8 cellular contexts compared by ENCODE assay signal in the genomic region with DNA sequence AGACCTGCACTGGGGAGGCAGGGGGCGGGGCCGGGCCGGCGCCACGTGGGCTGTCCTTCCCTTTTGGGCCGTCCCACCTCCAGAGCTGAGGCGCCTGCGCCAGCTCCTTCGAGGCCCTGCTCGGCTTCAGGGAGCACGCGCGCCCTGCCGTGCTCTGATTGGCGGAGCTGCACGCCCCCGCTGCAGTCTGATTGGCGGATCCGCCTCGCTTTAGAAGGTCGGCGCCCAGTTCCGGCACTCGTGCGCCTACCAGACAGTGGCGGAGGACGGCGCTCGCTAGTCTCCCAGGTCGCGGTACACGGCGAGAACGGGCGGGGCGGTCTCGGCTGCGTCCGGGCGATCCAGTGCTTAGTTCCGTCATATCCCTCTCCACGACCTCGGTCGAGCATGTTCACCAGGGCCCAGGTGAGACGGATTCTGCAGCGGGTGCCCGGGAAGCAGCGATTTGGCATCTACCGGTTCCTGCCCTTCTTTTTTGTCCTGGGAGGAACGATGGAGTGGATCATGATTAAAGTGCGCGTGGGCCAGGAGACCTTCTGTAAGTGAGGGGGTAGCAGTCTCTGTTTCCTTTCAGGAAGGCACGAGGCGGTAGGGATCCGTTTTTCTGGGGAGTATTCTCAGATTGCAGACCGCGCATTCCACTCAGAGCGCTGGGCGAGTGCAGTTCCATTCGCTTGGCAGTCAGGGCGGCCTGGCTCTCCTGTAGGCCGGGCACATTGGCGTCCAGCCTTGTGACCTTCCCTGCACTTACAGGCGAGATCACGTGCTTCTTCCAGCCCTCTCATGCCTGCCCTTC. TPM values are rescaled to one million over a fixed set of nuclear protein-coding genes. Genes with fewer than 3 reads are reported as not detected.
A peak's percentile ranks its signal among the peaks of the same experiment; 100 is the strongest.
DNase-seq lines count a peak whose midpoint lies in the region; ATAC-seq, FAIRE-seq and TF ChIP-seq lines count a peak whose summit lies in the region.

A gene with protein sequence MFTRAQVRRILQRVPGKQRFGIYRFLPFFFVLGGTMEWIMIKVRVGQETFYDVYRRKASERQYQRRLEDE (plus strand): TSS at position 237 of the 796 bp plus-strand sequence. CDS start 151 bp downstream, at position 388.

- DNase-seq in ELR (ENCODE audit: low read depth) (peak; percentile 98), H54 (ENCODE audit: insufficient read length, low spot score) (peak; percentile 100), LoVo (ENCODE audit: low spot score) (peak; percentile 98), RWPE1 (ENCODE audit: low spot score) (peak; percentile 94), fibroblast of mammary gland (ENCODE audit: low read depth) (peak; percentile 97)
- DNase-seq in activated T-helper 2 cell treated with anti-CD3 and anti-CD28 coated beads, Interferon-gamma antibody, Interleukin-2, Interleukin-4, amounts not matched to agents 10 μg/mL and 5 μg/mL and 100 μg/mL, durations not matched to agents 14 hours and 24 hours and 36 hours (ENCODE audit: low spot score) = peak; percentile 98
- DNase-seq in naive thymus-derived CD8-positive, alpha-beta T cell = peak; percentile 88 to 98 (median 97)
- peak; percentile 99 for DNase-seq in stimulated activated naive B cell treated with anti-CD40 and anti-IgM and Interleukin-4, amounts not matched to agents 10 μg/mL and 1 μg/mL and 100 μg/mL, for 72 hours

- H3K4me3 ChIP-seq in fibroblast of mammary gland (ENCODE audit: control insufficient read depth, low read depth, low read length) = peak within 1 kb of the TSS; percentile 97

- H3K27me3 Mint-ChIP-seq in activated T-helper 2 cell treated with anti-CD3 and anti-CD28 coated beads, Interferon-gamma antibody, Interleukin-2, Interleukin-4, amounts not matched to agents 10 μg/mL and 5 μg/mL and 100 μg/mL, durations not matched to agents 14 hours and 24 hours and 36 hours (ENCODE audit: low read depth) = no peaks in the 10 kb centered on the region
- H3K27me3 Mint-ChIP-seq in naive thymus-derived CD8-positive, alpha-beta T cell = no peaks in the 10 kb centered on the region
- no peaks in the 10 kb centered on the region for H3K27me3 Mint-ChIP-seq in stimulated activated naive B cell treated with anti-CD40 and anti-IgM and Interleukin-4, amounts not matched to agents 10 μg/mL and 1 μg/mL and 100 μg/mL, for 72 hours

- FAIRE-seq in H54 (lab: Jason Lieb, UNC) = peak; percentile 43

- POLR2A ChIA-PET in RWPE1 (lab: Yijun Ruan, JAX; ENCODE audit: low non-redundant PET) = no interaction called here
- POLR2A ChIA-PET in naive thymus-derived CD8-positive, alpha-beta T cell (lab: Charles Lee) = interaction anchor here (0.8 to 1.9 kb wide), 7 partner anchors 34 to 509 kb away, joined by 3 to 9 read pairs (median 4); a partner anchor contains a TSS

- peak within 1 kb of the TSS; percentile 90 for H3K27ac ChIP-seq in RWPE1

- peak within 1 kb of the TSS; percentile 99 for H3K27ac Mint-ChIP-seq in activated T-helper 2 cell treated with anti-CD3 and anti-CD28 coated beads, Interferon-gamma antibody, Interleukin-2, Interleukin-4, amounts not matched to agents 10 μg/mL and 5 μg/mL and 100 μg/mL, durations not matched to agents 14 hours and 24 hours and 36 hours
- peak within 1 kb of the TSS; percentile 96 to 100 (median 98) for H3K27ac Mint-ChIP-seq in naive thymus-derived CD8-positive, alpha-beta T cell
- H3K27ac Mint-ChIP-seq in stimulated activated naive B cell treated with anti-CD40 and anti-IgM and Interleukin-4, amounts not matched to agents 10 μg/mL and 1 μg/mL and 100 μg/mL, for 72 hours = peak within 1 kb of the TSS; percentile 98

- peak; percentile 99 for TF ChIP-seq POLR2A in H54 (IDR thresholded peaks at IDR 0.05; ENCODE audit: low read depth, low read length)

- peak; percentile 89 to 93 for ATAC-seq in naive thymus-derived CD8-positive, alpha-beta T cell
- peak; percentile 89 to 93 for ATAC-seq in stimulated activated naive B cell treated with anti-CD40 and anti-IgM and Interleukin-4, amounts not matched to agents 10 μg/mL and 1 μg/mL and 100 μg/mL, for 72 hours (replicated peaks)

- H3K36me3 Mint-ChIP-seq in activated T-helper 2 cell treated with anti-CD3 and anti-CD28 coated beads, Interferon-gamma antibody, Interleukin-2, Interleukin-4, amounts not matched to agents 10 μg/mL and 5 μg/mL and 100 μg/mL, durations not matched to agents 14 hours and 24 hours and 36 hours (ENCODE audit: low read depth) = peaks cover 39% of the 10 kb centered on the region
- H3K36me3 Mint-ChIP-seq in naive thymus-derived CD8-positive, alpha-beta T cell = peaks cover 0 to 16% (median 3%) of the 10 kb centered on the region in 3 donors
- H3K36me3 Mint-ChIP-seq in stimulated activated naive B cell treated with anti-CD40 and anti-IgM and Interleukin-4, amounts not matched to agents 10 μg/mL and 1 μg/mL and 100 μg/mL, for 72 hours = peaks cover 17 to 25% of the 10 kb centered on the region in 2 donors

- TF ChIP-seq CTCF in RWPE1 (conservative IDR thresholded peaks at IDR 0.05; ENCODE audit: low read depth) (no peak), fibroblast of mammary gland (conservative IDR thresholded peaks at IDR 0.05; ENCODE audit: control insufficient read depth, insufficient read depth, low read depth, low read length) (no peak)

- no peaks in the 10 kb centered on the region for H3K9me3 Mint-ChIP-seq in activated T-helper 2 cell treated with anti-CD3 and anti-CD28 coated beads, Interferon-gamma antibody, Interleukin-2, Interleukin-4, amounts not matched to agents 10 μg/mL and 5 μg/mL and 100 μg/mL, durations not matched to agents 14 hours and 24 hours and 36 hours
- H3K9me3 Mint-ChIP-seq in naive thymus-derived CD8-positive, alpha-beta T cell = no peaks in the 10 kb centered on the region
- H3K9me3 Mint-ChIP-seq in stimulated activated naive B cell treated with anti-CD40 and anti-IgM and Interleukin-4, amounts not matched to agents 10 μg/mL and 1 μg/mL and 100 μg/mL, for 72 hours = peaks cover 0 to 3% of the 10 kb centered on the region in 2 donors

- peaks cover 46% of the 10 kb centered on the region for H3K4me1 Mint-ChIP-seq in activated T-helper 2 cell treated with anti-CD3 and anti-CD28 coated beads, Interferon-gamma antibody, Interleukin-2, Interleukin-4, amounts not matched to agents 10 μg/mL and 5 μg/mL and 100 μg/mL, durations not matched to agents 14 hours and 24 hours and 36 hours (ENCODE audit: low read depth)
- H3K4me1 Mint-ChIP-seq in naive thymus-derived CD8-positive, alpha-beta T cell = peaks cover 30 to 61% (median 54%) of the 10 kb centered on the region in 4 donors
- H3K4me1 Mint-ChIP-seq in stimulated activated naive B cell treated with anti-CD40 and anti-IgM and Interleukin-4, amounts not matched to agents 10 μg/mL and 1 μg/mL and 100 μg/mL, for 72 hours = peaks cover 30 to 50% of the 10 kb centered on the region in 2 donors

- intact Hi-C loops in activated T-helper 2 cell treated with anti-CD3 and anti-CD28 coated beads, Interferon-gamma antibody, Interleukin-2, Interleukin-4, amounts not matched to agents 10 μg/mL and 5 μg/mL and 100 μg/mL, durations not matched to agents 14 hours and 24 hours and 36 hours (cut with micrococcal nuclease) = loop anchor here (1.0 to 10.0 kb wide), 5 partner anchors 81 to 482 kb away; a partner anchor contains a TSS

- H3K4me3 Mint-ChIP-seq in activated T-helper 2 cell treated with anti-CD3 and anti-CD28 coated beads, Interferon-gamma antibody, Interleukin-2, Interleukin-4, amounts not matched to agents 10 μg/mL and 5 μg/mL and 100 μg/mL, durations not matched to agents 14 hours and 24 hours and 36 hours (ENCODE audit: low read depth) = peak within 1 kb of the TSS; percentile 100
- H3K4me3 Mint-ChIP-seq in naive thymus-derived CD8-positive, alpha-beta T cell = peak within 1 kb of the TSS; percentile 86 to 100 (median 99)
- H3K4me3 Mint-ChIP-seq in stimulated activated naive B cell treated with anti-CD40 and anti-IgM and Interleukin-4, amounts not matched to agents 10 μg/mL and 1 μg/mL and 100 μg/mL, for 72 hours = peak within 1 kb of the TSS; percentile 97 to 99

- CTCF ChIA-PET in RWPE1 (lab: Yijun Ruan, JAX) = no interaction called here

RNA-seq across cellular contexts. Expression of the gene that starts here (rescaled TPM):
- 12.5 and 16.4 TPM in 2 replicates for total RNA-seq in activated T-helper 2 cell treated with anti-CD3 and anti-CD28 coated beads, Interferon-gamma antibody, Interleukin-2, Interleukin-4, amounts not matched to agents 10 μg/mL and 5 μg/mL and 100 μg/mL, durations not matched to agents 14 hours and 24 hours and 36 hours
- total RNA-seq in naive thymus-derived CD8-positive, alpha-beta T cell = 10 to 100 TPM in 1 of 2 experiments, 1 to 10 TPM in 1; 9.7 to 13.4 TPM
- polyA plus RNA-seq in naive thymus-derived CD8-positive, alpha-beta T cell = 10 to 100 TPM; 29.1 to 35.1 (median 29.4) TPM

Comparison
In these comparisons a context has a peak if more than half of its experiments do, and no peak if none do; other contexts are left out.
1. Peak in every context shown above with its lines: DNase-seq, ATAC-seq, H3K4me3 ChIP-seq and H3K27ac ChIP-seq.